1 cellular context compared by ENCODE assay signal in genomic region chr11:86592047-86592564, GRCh38.
TF ChIP-seq lines count a peak whose summit lies in the region.

No MANE protein-coding gene starts in this region.

TF ChIP-seq in HCT116, 20 proteins besides CTCF, POLR2A, EP300 and RAD21 (continued from another document):
- TF ChIP-seq, protein P1, sequence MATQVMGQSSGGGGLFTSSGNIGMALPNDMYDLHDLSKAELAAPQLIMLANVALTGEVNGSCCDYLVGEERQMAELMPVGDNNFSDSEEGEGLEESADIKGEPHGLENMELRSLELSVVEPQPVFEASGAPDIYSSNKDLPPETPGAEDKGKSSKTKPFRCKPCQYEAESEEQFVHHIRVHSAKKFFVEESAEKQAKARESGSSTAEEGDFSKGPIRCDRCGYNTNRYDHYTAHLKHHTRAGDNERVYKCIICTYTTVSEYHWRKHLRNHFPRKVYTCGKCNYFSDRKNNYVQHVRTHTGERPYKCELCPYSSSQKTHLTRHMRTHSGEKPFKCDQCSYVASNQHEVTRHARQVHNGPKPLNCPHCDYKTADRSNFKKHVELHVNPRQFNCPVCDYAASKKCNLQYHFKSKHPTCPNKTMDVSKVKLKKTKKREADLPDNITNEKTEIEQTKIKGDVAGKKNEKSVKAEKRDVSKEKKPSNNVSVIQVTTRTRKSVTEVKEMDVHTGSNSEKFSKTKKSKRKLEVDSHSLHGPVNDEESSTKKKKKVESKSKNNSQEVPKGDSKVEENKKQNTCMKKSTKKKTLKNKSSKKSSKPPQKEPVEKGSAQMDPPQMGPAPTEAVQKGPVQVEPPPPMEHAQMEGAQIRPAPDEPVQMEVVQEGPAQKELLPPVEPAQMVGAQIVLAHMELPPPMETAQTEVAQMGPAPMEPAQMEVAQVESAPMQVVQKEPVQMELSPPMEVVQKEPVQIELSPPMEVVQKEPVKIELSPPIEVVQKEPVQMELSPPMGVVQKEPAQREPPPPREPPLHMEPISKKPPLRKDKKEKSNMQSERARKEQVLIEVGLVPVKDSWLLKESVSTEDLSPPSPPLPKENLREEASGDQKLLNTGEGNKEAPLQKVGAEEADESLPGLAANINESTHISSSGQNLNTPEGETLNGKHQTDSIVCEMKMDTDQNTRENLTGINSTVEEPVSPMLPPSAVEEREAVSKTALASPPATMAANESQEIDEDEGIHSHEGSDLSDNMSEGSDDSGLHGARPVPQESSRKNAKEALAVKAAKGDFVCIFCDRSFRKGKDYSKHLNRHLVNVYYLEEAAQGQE (IDR thresholded peaks at IDR 0.05; ENCODE audit: low read depth) = no peak
- TF ChIP-seq SIN3A (IDR thresholded peaks at IDR 0.05; ENCODE audit: low read depth) = no peak
- no peak for TF ChIP-seq SRF (IDR thresholded peaks at IDR 0.05; ENCODE audit: low read depth)
- no peak for TF ChIP-seq JUND (IDR thresholded peaks at IDR 0.05)
- no peak for TF ChIP-seq POLR2AphosphoS5 (IDR thresholded peaks at IDR 0.05; ENCODE audit: low read depth, low read length)
- no peak for TF ChIP-seq FOSL1 (IDR thresholded peaks at IDR 0.05; ENCODE audit: low read depth)
- TF ChIP-seq, protein P2, sequence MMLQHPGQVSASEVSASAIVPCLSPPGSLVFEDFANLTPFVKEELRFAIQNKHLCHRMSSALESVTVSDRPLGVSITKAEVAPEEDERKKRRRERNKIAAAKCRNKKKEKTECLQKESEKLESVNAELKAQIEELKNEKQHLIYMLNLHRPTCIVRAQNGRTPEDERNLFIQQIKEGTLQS (IDR thresholded peaks at IDR 0.05) = no peak
- TF ChIP-seq EZH2 (IDR thresholded peaks at IDR 0.05) = no peak
- TF ChIP-seq TCF7L2 (IDR thresholded peaks at IDR 0.05; ENCODE audit: borderline replicate concordance, extremely low read depth, insufficient read depth, insufficient read length) = no peak
- no peak for TF ChIP-seq YY1 (IDR thresholded peaks at IDR 0.05; ENCODE audit: extremely low read depth, insufficient replicate concordance, low read depth, low read length)
- TF ChIP-seq ELF1 (IDR thresholded peaks at IDR 0.05; ENCODE audit: borderline replicate concordance, low read depth) = no peak
- no peak for TF ChIP-seq SP1 (IDR thresholded peaks at IDR 0.05; ENCODE audit: low read depth)
- TF ChIP-seq, protein P3, sequence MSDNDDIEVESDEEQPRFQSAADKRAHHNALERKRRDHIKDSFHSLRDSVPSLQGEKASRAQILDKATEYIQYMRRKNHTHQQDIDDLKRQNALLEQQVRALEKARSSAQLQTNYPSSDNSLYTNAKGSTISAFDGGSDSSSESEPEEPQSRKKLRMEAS (IDR thresholded peaks at IDR 0.05) = no peak
- TF ChIP-seq EGR1 (IDR thresholded peaks at IDR 0.05; ENCODE audit: low read depth) = no peak
- TF ChIP-seq ZBTB33 (IDR thresholded peaks at IDR 0.05; ENCODE audit: extremely low read depth, insufficient replicate concordance, low read length) = no peak
